1 cellular context compared by ENCODE assay signal in genomic region chrX:1661922-1662221, GRCh38.
TF ChIP-seq lines count a peak whose summit lies in the region.

No MANE protein-coding gene starts in this region.

TF ChIP-seq in HepG2, 621 proteins besides CTCF, POLR2A, EP300 and RAD21:
- TF ChIP-seq NFIB (CRISPR knock-in tag; IDR thresholded peaks at IDR 0.05; ENCODE audit: borderline replicate concordance): no peak
- TF ChIP-seq KLF11 (CRISPR knock-in tag; IDR thresholded peaks at IDR 0.05): no peak
- TF ChIP-seq ZNF670 (CRISPR knock-in tag; IDR thresholded peaks at IDR 0.05; ENCODE audit: borderline replicate concordance): no peak
- TF ChIP-seq DBP (CRISPR knock-in tag; IDR thresholded peaks at IDR 0.05; ENCODE audit: not compliant biosample characterization): no peak
- no peak for TF ChIP-seq SP140L (CRISPR knock-in tag; IDR thresholded peaks at IDR 0.05; ENCODE audit: borderline replicate concordance)
- no peak for TF ChIP-seq ZBTB4 (CRISPR knock-in tag; IDR thresholded peaks at IDR 0.05; ENCODE audit: borderline replicate concordance)
- TF ChIP-seq HOXA7 (CRISPR knock-in tag; IDR thresholded peaks at IDR 0.05): no peak
- TF ChIP-seq GRHL1 (CRISPR knock-in tag; conservative IDR thresholded peaks at IDR 0.05): no peak
- TF ChIP-seq ZNF724P (CRISPR knock-in tag; IDR thresholded peaks at IDR 0.05; ENCODE audit: borderline replicate concordance): no peak
- no peak for TF ChIP-seq ZNF17 (CRISPR knock-in tag; IDR thresholded peaks at IDR 0.05)
- TF ChIP-seq ARID4A (CRISPR knock-in tag; IDR thresholded peaks at IDR 0.05; ENCODE audit: borderline replicate concordance): no peak
